ENCODE assay signal across 8 cellular contexts in the genomic region with DNA sequence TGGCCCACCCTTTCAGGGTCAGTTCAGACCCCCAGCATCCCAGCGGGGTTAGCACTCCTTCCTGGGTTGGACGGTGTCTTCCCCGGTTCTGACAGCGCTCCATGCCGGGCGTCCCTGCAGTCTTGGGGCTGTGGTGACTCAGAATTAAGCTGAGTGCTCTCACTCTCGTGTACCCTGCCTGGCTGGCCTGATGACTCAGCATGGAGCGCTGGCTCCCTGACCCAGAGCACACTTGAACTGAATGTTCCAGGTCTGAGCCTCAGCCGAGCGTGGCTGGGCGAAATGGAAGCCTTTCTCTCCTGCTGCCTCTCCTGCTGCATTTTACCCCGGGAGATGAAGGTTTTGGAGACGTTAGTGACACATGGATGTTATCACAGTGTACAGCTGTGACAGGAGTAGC. TPM values are rescaled to one million over a fixed set of nuclear protein-coding genes. Genes with fewer than 3 reads are reported as not detected.
DNase-seq lines count a peak whose midpoint lies in the region; ATAC-seq and TF ChIP-seq lines count a peak whose summit lies in the region.

No MANE protein-coding gene starts in this region.

- TF ChIP-seq CTCF in breast epithelium (IDR thresholded peaks at IDR 0.05): no peak

- no peak overlapping the region for H3K4me3 Mint-ChIP-seq in stimulated activated memory B cell treated with anti-CD40 and anti-IgM and Interleukin-4, amounts not matched to agents 10 μg/mL and 1 μg/mL and 100 μg/mL, for 72 hours

- H3K4me1 ChIP-seq in breast epithelium: peaks cover 9 to 33% of the 10 kb centered on the region in 2 donors

- H3K9me3 Mint-ChIP-seq in stimulated activated memory B cell treated with anti-CD40 and anti-IgM and Interleukin-4, amounts not matched to agents 10 μg/mL and 1 μg/mL and 100 μg/mL, for 72 hours: no peaks in the 10 kb centered on the region

- H3K36me3 ChIP-seq in breast epithelium: no peaks in the 10 kb centered on the region

- no peak for ATAC-seq in stimulated activated memory B cell treated with anti-CD40 and anti-IgM and Interleukin-4, amounts not matched to agents 10 μg/mL and 1 μg/mL and 100 μg/mL, for 72 hours
- no peak for ATAC-seq in GM19023 (IDR thresholded peaks at IDR 0.05; ENCODE audit: unreplicated experiment)

- no peaks in the 10 kb centered on the region for H3K27me3 ChIP-seq in breast epithelium

- peak overlapping the region in 1 of 3 donors; percentile 45 for H3K4me3 ChIP-seq in breast epithelium

- H3K9me3 ChIP-seq in breast epithelium: no peaks in the 10 kb centered on the region

- H3K27ac ChIP-seq in breast epithelium: peak overlapping the region; percentile 58 to 76
- H3K27ac ChIP-seq in substantia nigra (ENCODE audit: low read depth, low read length, poor library complexity, severe bottlenecking): peak overlapping the region; percentile 70

- TF ChIP-seq POLR2A in breast epithelium (IDR thresholded peaks at IDR 0.05): no peak

- H3K4me1 Mint-ChIP-seq in stimulated activated memory B cell treated with anti-CD40 and anti-IgM and Interleukin-4, amounts not matched to agents 10 μg/mL and 1 μg/mL and 100 μg/mL, for 72 hours: peaks cover 6% of the 10 kb centered on the region

- intact Hi-C loops in breast epithelium (cut with DNase I; ENCODE audit: low total_unique reads): no loop called here

- DNase-seq in Ammon's horn (ENCODE audit: low spot score) (peak; percentile 76), HuH-7.5 (ENCODE audit: low spot score) (peak; percentile 63), breast epithelium (ENCODE audit: low spot score in 2 of 2) (peak; percentile 74 to 80), kidney glomerular epithelial cell (lab: John Stamatoyannopoulos, UW) (peak; percentile 91), substantia nigra (lab: John Stamatoyannopoulos, UW) (peak in 30 of 49 donors; percentile 14 to 79 (median 52)), KG1 (lab: John Stamatoyannopoulos, UW) (no peak)

- H3K27me3 Mint-ChIP-seq in stimulated activated memory B cell treated with anti-CD40 and anti-IgM and Interleukin-4, amounts not matched to agents 10 μg/mL and 1 μg/mL and 100 μg/mL, for 72 hours: no peaks in the 10 kb centered on the region

- H3K27ac Mint-ChIP-seq in stimulated activated memory B cell treated with anti-CD40 and anti-IgM and Interleukin-4, amounts not matched to agents 10 μg/mL and 1 μg/mL and 100 μg/mL, for 72 hours: no peak overlapping the region

- H3K36me3 Mint-ChIP-seq in stimulated activated memory B cell treated with anti-CD40 and anti-IgM and Interleukin-4, amounts not matched to agents 10 μg/mL and 1 μg/mL and 100 μg/mL, for 72 hours: no peaks in the 10 kb centered on the region

RNA-seq across cellular contexts. Expression of gene BAG3, which starts 7.1 kb away (rescaled TPM):
- 10 to 100 TPM; 17.1 to 29.9 (median 23.9) TPM for total RNA-seq in breast epithelium
